20 cellular contexts compared by ENCODE assay signal in the genomic region with DNA sequence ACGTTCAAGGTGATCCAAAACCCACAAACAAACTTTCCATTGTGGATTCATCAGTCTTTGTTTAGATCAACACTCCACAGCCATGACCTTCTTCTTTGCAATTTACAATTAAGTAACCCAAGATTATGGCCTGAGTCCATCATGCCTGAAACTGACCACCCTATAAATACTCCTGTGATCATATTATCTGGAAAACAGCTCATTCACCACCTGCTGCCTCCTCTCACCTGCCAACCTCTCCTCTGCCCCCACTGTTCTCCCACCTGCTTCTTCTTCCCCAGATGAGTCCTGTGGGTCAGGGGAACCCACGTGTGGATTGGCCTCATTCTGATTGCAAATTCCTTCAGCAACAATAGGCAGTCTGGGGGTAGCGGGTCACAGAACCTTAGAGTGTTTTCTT.
DNase-seq lines count a peak whose midpoint lies in the region; FAIRE-seq and TF ChIP-seq lines count a peak whose summit lies in the region.
"Had no signal": no experiment of that assay in that cellular context is flagged by ENCODE, and none has a peak within 500 bp of the region (broad histone marks: within the 10 kb centered on the region; RNA-seq: fewer than 3 reads in every experiment).

No MANE protein-coding gene starts in this region.

- no peak overlapping the region for H3K4me2 ChIP-seq in mesenchymal stem cell (ENCODE audit: low read length, poor library complexity, severe bottlenecking)
- no peak overlapping the region for H3K4me2 ChIP-seq in neuronal stem cell (ENCODE audit: insufficient read depth, low read length, poor library complexity, severe bottlenecking)

- no peak overlapping the region for H2BK120ac ChIP-seq in mesenchymal stem cell (ENCODE audit: low read depth, low read length)
- no peak overlapping the region for H2BK120ac ChIP-seq in neuronal stem cell (ENCODE audit: low read depth, low read length)

- H4K8ac ChIP-seq in mesenchymal stem cell (ENCODE audit: low read length), result no peak overlapping the region
- H4K8ac ChIP-seq in neuronal stem cell (ENCODE audit: low read depth, low read length), result no peak overlapping the region

- H3K9me3 ChIP-seq in breast epithelium, result no peaks in the 10 kb centered on the region
- no peaks in the 10 kb centered on the region for H3K9me3 ChIP-seq in mesenchymal stem cell (ENCODE audit: control insufficient read depth, low read length)
- H3K9me3 ChIP-seq in thyroid gland, result no peaks in the 10 kb centered on the region
- no peaks in the 10 kb centered on the region for H3K9me3 ChIP-seq in neuronal stem cell (replicated peaks in 1 of 2; ENCODE audit: control insufficient read depth in 2 of 2, insufficient read depth in 1 of 2, low read depth in 1 of 2, low read length in 2 of 2)

- 75% methylated on average over 3 of the region's 3 CpGs for WGBS in mesenchymal stem cell
- WGBS in thyroid gland, 2 donors, result 74 to 86% methylated on average over 3 of the region's 3 CpGs
- no CpG with 5 or more reads among the region's 3 CpGs for WGBS in neuronal stem cell (ENCODE audit: extremely low coverage in 2 of 2, insufficient read length in 2 of 2, insufficient replicate concordance in 1 of 2), 2 donors

- H3K18ac ChIP-seq in mesenchymal stem cell (ENCODE audit: low read depth in 1 of 2, low read length in 2 of 2) (no peak overlapping the region), neuronal stem cell (ENCODE audit: low read length) (no peak overlapping the region)

- H3K4me3 Mint-ChIP-seq in activated CD4-positive, alpha-beta memory T cell treated with anti-CD3 and anti-CD28 coated beads for 36 hours, result no peak overlapping the region
- no peak overlapping the region for H3K4me3 Mint-ChIP-seq in activated CD4-positive, alpha-beta memory T cell treated with anti-CD3 and anti-CD28 coated beads, Interleukin-2, amount 10 ng/mL, durations not matched to agents 7 days and 5 days
- H3K4me3 Mint-ChIP-seq: activated CD8-positive, alpha-beta T cell treated with anti-CD3 and anti-CD28 coated beads for 36 hours; activated naive CD4-positive, alpha-beta T cell treated with anti-CD3 and anti-CD28 coated beads, Interleukin-2, amount 50 U/mL, for 24 hours; activated T-cell treated with anti-CD3 and anti-CD28 coated beads, Interleukin-2, amount 50 U/mL, for 4 hours; brain; T-helper 1 cell treated with Interleukin-12 subunit alpha and Interleukin-12 subunit beta and Interleukin-4 antibody, amounts not matched to agents 30 μg/mL and 1 μg/mL, for 36 hours had no signal

- H3K4ac ChIP-seq in mesenchymal stem cell (ENCODE audit: low read depth in 1 of 2, low read length in 2 of 2) (no peak overlapping the region), neuronal stem cell (ENCODE audit: low read length) (no peak overlapping the region)

- H3K79me1 ChIP-seq in mesenchymal stem cell (replicated peaks; ENCODE audit: low read length, poor library complexity, severe bottlenecking) (peaks cover 14% of the 10 kb centered on the region), neuronal stem cell (ENCODE audit: low read depth, low read length) (no peaks in the 10 kb centered on the region)

- CTCF ChIA-PET in activated CD4-positive, alpha-beta memory T cell treated with anti-CD3 and anti-CD28 coated beads for 36 hours (lab: Charles Lee), result no interaction called here
- CTCF ChIA-PET in activated CD4-positive, alpha-beta memory T cell treated with anti-CD3 and anti-CD28 coated beads, Interleukin-2, amount 10 ng/mL, durations not matched to agents 7 days and 5 days (lab: Charles Lee), result no interaction called here

- no peak overlapping the region for H3K9ac ChIP-seq in mesenchymal stem cell (ENCODE audit: low read length)
- no peak overlapping the region for H3K9ac ChIP-seq in neuronal stem cell (ENCODE audit: low read depth, low read length, poor library complexity)

- TF ChIP-seq CTCF in breast epithelium (IDR thresholded peaks at IDR 0.05), result no peak
- TF ChIP-seq CTCF in thyroid gland (IDR thresholded peaks at IDR 0.05), result no peak

- no peak overlapping the region for H3K14ac ChIP-seq in mesenchymal stem cell (ENCODE audit: low read length in 2 of 2)
- H3K14ac ChIP-seq in neuronal stem cell (ENCODE audit: low read length), result no peak overlapping the region

- TF ChIP-seq POLR2A in breast epithelium (IDR thresholded peaks at IDR 0.05) (no peak), thyroid gland (IDR thresholded peaks at IDR 0.05) (no peak)

- H2AK5ac ChIP-seq in mesenchymal stem cell (ENCODE audit: low read length, severe bottlenecking), result no peak overlapping the region
- H2AK5ac ChIP-seq in neuronal stem cell (ENCODE audit: low read depth, low read length), result no peak overlapping the region

- H3K23ac ChIP-seq in mesenchymal stem cell (ENCODE audit: low read length in 2 of 2) (no peak overlapping the region), neuronal stem cell (ENCODE audit: low read depth, low read length, poor library complexity) (no peak overlapping the region)

- H3K27me3 ChIP-seq in breast epithelium (no peaks in the 10 kb centered on the region), mesenchymal stem cell (ENCODE audit: control insufficient read depth in 1 of 2, insufficient read depth in 1 of 2, low read length in 2 of 2) (no peaks in the 10 kb centered on the region), thyroid gland (no peaks in the 10 kb centered on the region), neuronal stem cell (ENCODE audit: control insufficient read depth in 3 of 3, insufficient read depth in 3 of 3, low read depth in 1 of 3, low read length in 3 of 3) (no peaks in the 10 kb centered on the region)

- peak overlapping the region; percentile 23 for H2AFZ ChIP-seq in mesenchymal stem cell (ENCODE audit: low read depth, low read length)
- H2AFZ ChIP-seq in neuronal stem cell (ENCODE audit: low read length), result no peak overlapping the region

- POLR2A ChIA-PET in activated CD4-positive, alpha-beta memory T cell treated with anti-CD3 and anti-CD28 coated beads for 36 hours (lab: Charles Lee), result no interaction called here
- POLR2A ChIA-PET in activated CD4-positive, alpha-beta memory T cell treated with anti-CD3 and anti-CD28 coated beads, Interleukin-2, amount 10 ng/mL, durations not matched to agents 7 days and 5 days (lab: Charles Lee), result no interaction called here

- H3K36me3 ChIP-seq in breast epithelium (no peaks in the 10 kb centered on the region), mesenchymal stem cell (ENCODE audit: control insufficient read depth in 1 of 2, insufficient read depth in 2 of 2, low read depth in 1 of 2, low read length in 2 of 2) (peaks cover 0 to 4% of the 10 kb centered on the region in 2 experiments), thyroid gland (no peaks in the 10 kb centered on the region), neuronal stem cell (replicated peaks in 1 of 2; ENCODE audit: control insufficient read depth in 2 of 2, insufficient read depth in 2 of 2, low read length in 2 of 2) (no peaks in the 10 kb centered on the region)

- H3K4me1 ChIP-seq in breast epithelium (peaks cover 0 to 9% of the 10 kb centered on the region in 2 donors), mesenchymal stem cell (ENCODE audit: control insufficient read depth, insufficient read depth, low read depth, low read length) (peaks cover 2% of the 10 kb centered on the region), thyroid gland (peaks cover 38 to 40% of the 10 kb centered on the region in 2 donors), neuronal stem cell (ENCODE audit: control insufficient read depth in 2 of 2, insufficient read depth in 1 of 2, low read depth in 1 of 2, low read length in 2 of 2) (no peaks in the 10 kb centered on the region)

- H2BK12ac ChIP-seq in mesenchymal stem cell (ENCODE audit: low read length in 2 of 2), result no peak overlapping the region
- no peak overlapping the region for H2BK12ac ChIP-seq in neuronal stem cell (ENCODE audit: low read length)

- H4K91ac ChIP-seq in mesenchymal stem cell (ENCODE audit: low read length) (no peak overlapping the region), neuronal stem cell (ENCODE audit: low read depth, low read length, poor library complexity) (no peak overlapping the region)

- no peaks in the 10 kb centered on the region for H3K36me3 Mint-ChIP-seq in activated CD4-positive, alpha-beta memory T cell treated with anti-CD3 and anti-CD28 coated beads for 36 hours
- H3K36me3 Mint-ChIP-seq in activated CD4-positive, alpha-beta memory T cell treated with anti-CD3 and anti-CD28 coated beads, Interleukin-2, amount 10 ng/mL, durations not matched to agents 7 days and 5 days (ENCODE audit: low read depth), result peaks cover 3% of the 10 kb centered on the region
- H3K36me3 Mint-ChIP-seq: activated naive CD4-positive, alpha-beta T cell treated with anti-CD3 and anti-CD28 coated beads, Interleukin-2, amount 50 U/mL, for 24 hours; brain had no signal

- H3K4me1 Mint-ChIP-seq in activated CD4-positive, alpha-beta memory T cell treated with anti-CD3 and anti-CD28 coated beads for 36 hours (ENCODE audit: low read depth), result no peaks in the 10 kb centered on the region
- no peaks in the 10 kb centered on the region for H3K4me1 Mint-ChIP-seq in activated CD4-positive, alpha-beta memory T cell treated with anti-CD3 and anti-CD28 coated beads, Interleukin-2, amount 10 ng/mL, durations not matched to agents 7 days and 5 days
- H3K4me1 Mint-ChIP-seq: activated naive CD4-positive, alpha-beta T cell treated with anti-CD3 and anti-CD28 coated beads, Interleukin-2, amount 50 U/mL, for 24 hours; brain had no signal

- peak overlapping the region; percentile 21 for H3K27ac Mint-ChIP-seq in activated CD4-positive, alpha-beta memory T cell treated with anti-CD3 and anti-CD28 coated beads for 36 hours
- H3K27ac Mint-ChIP-seq in activated CD4-positive, alpha-beta memory T cell treated with anti-CD3 and anti-CD28 coated beads, Interleukin-2, amount 10 ng/mL, durations not matched to agents 7 days and 5 days, result no peak overlapping the region
- H3K27ac Mint-ChIP-seq: activated CD8-positive, alpha-beta T cell treated with anti-CD3 and anti-CD28 coated beads for 36 hours; activated naive CD4-positive, alpha-beta T cell treated with anti-CD3 and anti-CD28 coated beads, Interleukin-2, amount 50 U/mL, for 24 hours; T-helper 1 cell treated with Interleukin-12 subunit alpha and Interleukin-12 subunit beta and Interleukin-4 antibody, amounts not matched to agents 30 μg/mL and 1 μg/mL, for 36 hours had no signal

- H3K27ac ChIP-seq in breast epithelium (peak overlapping the region; percentile 74 to 89), mesenchymal stem cell (ENCODE audit: low read length, poor library complexity, severe bottlenecking) (no peak overlapping the region), thyroid gland (peak overlapping the region; percentile 62 to 74 (median 65)), neuronal stem cell (replicated peaks; ENCODE audit: low read length) (no peak overlapping the region)
- H3K27ac ChIP-seq: C4-2B had no signal

- no peaks in the 10 kb centered on the region for H3K27me3 Mint-ChIP-seq in activated CD4-positive, alpha-beta memory T cell treated with anti-CD3 and anti-CD28 coated beads for 36 hours
- peaks cover 3% of the 10 kb centered on the region for H3K27me3 Mint-ChIP-seq in activated CD4-positive, alpha-beta memory T cell treated with anti-CD3 and anti-CD28 coated beads, Interleukin-2, amount 10 ng/mL, durations not matched to agents 7 days and 5 days
- H3K27me3 Mint-ChIP-seq: activated CD8-positive, alpha-beta T cell treated with anti-CD3 and anti-CD28 coated beads for 36 hours; activated naive CD4-positive, alpha-beta T cell treated with anti-CD3 and anti-CD28 coated beads, Interleukin-2, amount 50 U/mL, for 24 hours; brain had no signal

- H3K9me3 Mint-ChIP-seq in activated CD4-positive, alpha-beta memory T cell treated with anti-CD3 and anti-CD28 coated beads for 36 hours, result no peaks in the 10 kb centered on the region
- no peaks in the 10 kb centered on the region for H3K9me3 Mint-ChIP-seq in activated CD4-positive, alpha-beta memory T cell treated with anti-CD3 and anti-CD28 coated beads, Interleukin-2, amount 10 ng/mL, durations not matched to agents 7 days and 5 days
- H3K9me3 Mint-ChIP-seq: activated CD8-positive, alpha-beta T cell treated with anti-CD3 and anti-CD28 coated beads for 36 hours; activated naive CD4-positive, alpha-beta T cell treated with anti-CD3 and anti-CD28 coated beads, Interleukin-2, amount 50 U/mL, for 24 hours; activated T-cell treated with anti-CD3 and anti-CD28 coated beads, Interleukin-2, amount 50 U/mL, for 4 hours; brain; T-helper 1 cell treated with Interleukin-12 subunit alpha and Interleukin-12 subunit beta and Interleukin-4 antibody, amounts not matched to agents 30 μg/mL and 1 μg/mL, for 36 hours had no signal

- no peak overlapping the region for H2BK5ac ChIP-seq in mesenchymal stem cell (ENCODE audit: low read depth, low read length, poor library complexity, severe bottlenecking)
- H2BK5ac ChIP-seq in neuronal stem cell (ENCODE audit: low read length), result no peak overlapping the region

- H2BK15ac ChIP-seq in mesenchymal stem cell (ENCODE audit: low read depth, poor library complexity, severe bottlenecking), result no peak overlapping the region
- no peak overlapping the region for H2BK15ac ChIP-seq in neuronal stem cell (ENCODE audit: low read length)

- FAIRE-seq in RCC 7860 (lab: Jason Lieb, UNC), result no peak
- FAIRE-seq: A204.1, frontal cortex, GM12892 had no signal

- intact Hi-C loops in activated CD4-positive, alpha-beta memory T cell treated with anti-CD3 and anti-CD28 coated beads for 36 hours (cut with micrococcal nuclease), result no loop called here
- intact Hi-C loops in breast epithelium (cut with DNase I; ENCODE audit: low total_unique reads), result no loop called here
- intact Hi-C loops in thyroid gland (cut with DNase I), result no loop called here

- DNase-seq in activated CD4-positive, alpha-beta memory T cell treated with anti-CD3 and anti-CD28 coated beads for 36 hours, result no peak
- no peak for DNase-seq in activated CD4-positive, alpha-beta memory T cell treated with anti-CD3 and anti-CD28 coated beads, Interleukin-2, amount 10 ng/mL, durations not matched to agents 7 days and 5 days
- no peak for DNase-seq in breast epithelium (ENCODE audit: low spot score in 2 of 2)
- no peak for DNase-seq in mesenchymal stem cell
- DNase-seq in thyroid gland, result no peak
- no peak for DNase-seq in neuronal stem cell (ENCODE audit: low spot score)
- no peak for DNase-seq in RCC 7860 (ENCODE audit: low spot score)
- no peak for DNase-seq in NCI-H1694 treated with DMSO at 0.1 percent for 48 hours (lab: John Stamatoyannopoulos, UW)
- DNase-seq: activated CD8-positive, alpha-beta T cell treated with anti-CD3 and anti-CD28 coated beads for 36 hours; activated T-cell treated with anti-CD3 and anti-CD28 coated beads, Interleukin-2, amount 50 U/mL, for 4 hours; NCI-H187; SHP77; stimulated activated CD8-positive, alpha-beta memory T cell treated with anti-CD3 and anti-CD28 coated beads, Interleukin-4, amount 100 ng/mL, for 48 hours had no signal

- H3K4me3 ChIP-seq in breast epithelium (no peak overlapping the region), mesenchymal stem cell (ENCODE audit: insufficient read depth in 1 of 2, low read depth in 1 of 2, low read length in 2 of 2) (no peak overlapping the region), thyroid gland (replicated peaks in 1 of 3) (no peak overlapping the region), neuronal stem cell (ENCODE audit: low read length in 2 of 2) (no peak overlapping the region)

Comparison
In these comparisons a context has a peak if more than half of its experiments do, and no peak if none do; other contexts are left out.
1. H3K27ac ChIP-seq: peak in breast epithelium (2 of 2) and thyroid gland (3 of 3); none in mesenchymal stem cell (single experiment) and neuronal stem cell (single experiment).